23 cellular contexts compared by ENCODE assay signal in genomic region chr11:59176330-59176729, GRCh38. TPM values are rescaled to one million over a fixed set of nuclear protein-coding genes. Genes with fewer than 3 reads are reported as not detected.
"Had no signal": no experiment of that assay in that cellular context is flagged by ENCODE, and none has a peak within 500 bp of the region (broad histone marks: within the 10 kb centered on the region; RNA-seq: fewer than 3 reads in every experiment).

No MANE protein-coding gene starts in this region.

- H3K36me3 ChIP-seq: gastrocnemius medialis, thyroid gland had no signal

- H3K4me3 ChIP-seq: gastrocnemius medialis, thyroid gland had no signal

- H3K9me3 ChIP-seq: gastrocnemius medialis, thyroid gland had no signal

- DNase-seq: activated CD4-positive, alpha-beta T cell treated with anti-CD3 and anti-CD28 coated beads for 1 hour; activated CD4-positive, alpha-beta T cell treated with anti-CD3 and anti-CD28 coated beads, Interleukin-2, amount 50 U/mL, for 1 hour; activated CD8-positive, alpha-beta T cell treated with anti-CD3 and anti-CD28 coated beads, Interleukin-2, amount 10 ng/mL, durations not matched to agents 7 days and 5 days; activated gamma-delta T cell; activated naive CD4-positive, alpha-beta T cell treated with anti-CD3 and anti-CD28 coated beads, Interleukin-2, amount 50 U/mL, for 16 hours; activated naive CD8-positive, alpha-beta T cell treated with anti-CD3 and anti-CD28 coated beads, Interleukin-2, amount 50 U/mL, for 24 hours; aorta; effector memory CD4-positive, alpha-beta T cell; gastrocnemius medialis; hypothalamus; left ventricle myocardium superior; naive B cell; retina; stimulated activated CD4-positive, alpha-beta T cell treated with anti-CD3 and anti-CD28 coated beads, Interleukin-4, amount 100 ng/mL, for 24 hours; stimulated activated naive CD4-positive, alpha-beta T cell treated with Interleukin-2 at 50 U/mL for 16 hours; T-helper 9 cell; thyroid gland had no signal

- FAIRE-seq: endothelial cell of umbilical vein, islet of Langerhans, urothelium cell line had no signal

- H3K27ac ChIP-seq: gastrocnemius medialis, thyroid gland had no signal

- H3K27me3 ChIP-seq: thyroid gland had no signal

RNA-seq across cellular contexts. Expression of gene MPEG1, which starts 36.4 kb away (rescaled TPM):
- total RNA-seq: activated CD8-positive, alpha-beta T cell treated with anti-CD3 and anti-CD28 coated beads, Interleukin-2, amount 10 ng/mL, durations not matched to agents 7 days and 5 days; activated T-helper 1 cell treated with anti-CD3 and anti-CD28 coated beads, Interleukin-12 subunit alpha, Interleukin-12 subunit beta, Interleukin-2, Interleukin-4 antibody, amounts not matched to agents 30 ng/mL and 10 ng/mL and 1 ng/mL, durations not matched to agents 14 hours and 24 hours and 36 hours; endothelial cell of umbilical vein; progenitor cell of endocrine pancreas; T-helper 1 cell treated with Interleukin-12 subunit alpha and Interleukin-12 subunit beta and Interleukin-4 antibody, amounts not matched to agents 30 ng/mL and 1 ng/mL, for 36 hours had no signal
- polyA plus RNA-seq: endothelial cell of umbilical vein had no signal
